Comparison of ENCODE assay signal across 20 cellular contexts in genomic region chr11:91194551-91194950, GRCh38.
"Had no signal": no experiment of that assay in that cellular context is flagged by ENCODE, and none has a peak within 500 bp of the region (broad histone marks: within the 10 kb centered on the region; RNA-seq: fewer than 3 reads in every experiment).

No MANE protein-coding gene starts in this region.

- H3K27ac Mint-ChIP-seq: activated CD8-positive, alpha-beta T cell treated with anti-CD3 and anti-CD28 coated beads for 36 hours; activated naive CD4-positive, alpha-beta T cell treated with anti-CD3 and anti-CD28 coated beads, Interleukin-2, amount 10 ng/mL, durations not matched to agents 7 days and 5 days; activated naive CD8-positive, alpha-beta T cell treated with anti-CD3 and anti-CD28 coated beads for 36 hours; activated T-cell treated with anti-CD3 and anti-CD28 coated beads, Interleukin-2, amount 50 U/mL, for 72 hours; activated T-helper 2 cell treated with anti-CD3 and anti-CD28 coated beads, Interferon-gamma antibody, Interleukin-2, Interleukin-4, amounts not matched to agents 10 μg/mL and 5 μg/mL and 100 μg/mL, durations not matched to agents 14 hours and 24 hours and 36 hours; T-helper 1 cell treated with Interleukin-12 subunit alpha and Interleukin-12 subunit beta and Interleukin-4 antibody, amounts not matched to agents 30 μg/mL and 1 μg/mL, for 36 hours had no signal

- H3K4me3 Mint-ChIP-seq: activated CD8-positive, alpha-beta T cell treated with anti-CD3 and anti-CD28 coated beads for 36 hours; activated naive CD4-positive, alpha-beta T cell treated with anti-CD3 and anti-CD28 coated beads, Interleukin-2, amount 10 ng/mL, durations not matched to agents 7 days and 5 days; activated naive CD8-positive, alpha-beta T cell treated with anti-CD3 and anti-CD28 coated beads for 36 hours; activated T-cell treated with anti-CD3 and anti-CD28 coated beads, Interleukin-2, amount 50 U/mL, for 72 hours; T-helper 1 cell treated with Interleukin-12 subunit alpha and Interleukin-12 subunit beta and Interleukin-4 antibody, amounts not matched to agents 30 μg/mL and 1 μg/mL, for 36 hours had no signal

- H3K4me3 ChIP-seq: cardiac muscle cell had no signal

- H3K27me3 ChIP-seq: brain microvascular endothelial cell, cardiac muscle cell had no signal

- H3K36me3 Mint-ChIP-seq: activated naive CD4-positive, alpha-beta T cell treated with anti-CD3 and anti-CD28 coated beads, Interleukin-2, amount 10 ng/mL, durations not matched to agents 7 days and 5 days; activated naive CD8-positive, alpha-beta T cell treated with anti-CD3 and anti-CD28 coated beads for 36 hours had no signal

- H3K4me1 Mint-ChIP-seq: activated naive CD4-positive, alpha-beta T cell treated with anti-CD3 and anti-CD28 coated beads, Interleukin-2, amount 10 ng/mL, durations not matched to agents 7 days and 5 days; activated naive CD8-positive, alpha-beta T cell treated with anti-CD3 and anti-CD28 coated beads for 36 hours had no signal

- H3K36me3 ChIP-seq: brain microvascular endothelial cell, cardiac muscle cell had no signal

- H3K27me3 Mint-ChIP-seq: activated CD8-positive, alpha-beta T cell treated with anti-CD3 and anti-CD28 coated beads for 36 hours; activated naive CD4-positive, alpha-beta T cell treated with anti-CD3 and anti-CD28 coated beads, Interleukin-2, amount 10 ng/mL, durations not matched to agents 7 days and 5 days; activated naive CD8-positive, alpha-beta T cell treated with anti-CD3 and anti-CD28 coated beads for 36 hours had no signal

- DNase-seq: activated CD4-positive, alpha-beta T cell treated with anti-CD3 and anti-CD28 coated beads for 4 hours; activated CD8-positive, alpha-beta memory T cell treated with anti-CD3 and anti-CD28 coated beads, Interleukin-2, amount 50 U/mL, for 4 hours; activated CD8-positive, alpha-beta T cell treated with anti-CD3 and anti-CD28 coated beads for 36 hours; activated gamma-delta T cell treated with Interleukin-2 at 50 U/mL for 16 hours; activated naive CD4-positive, alpha-beta T cell treated with anti-CD3 and anti-CD28 coated beads, Interleukin-2, amount 10 ng/mL, durations not matched to agents 7 days and 5 days; activated naive CD8-positive, alpha-beta T cell treated with anti-CD3 and anti-CD28 coated beads for 36 hours; activated T-cell treated with anti-CD3 and anti-CD28 coated beads, Interleukin-2, amount 50 U/mL, for 72 hours; brain microvascular endothelial cell; Kasumi-1; KBM-7; NCI-H1417 treated with DMSO at 0.1 percent for 48 hours; NCI-H1694 treated with DMSO at 0.1 percent for 48 hours; NCI-H2029 treated with DMSO at 0.1 percent for 48 hours; NCI-H226; NCI-H526; NCI-H82; SIG-M5 had no signal

- H3K27ac ChIP-seq: brain microvascular endothelial cell, cardiac muscle cell had no signal
